20 cellular contexts compared by ENCODE assay signal in the genomic region with DNA sequence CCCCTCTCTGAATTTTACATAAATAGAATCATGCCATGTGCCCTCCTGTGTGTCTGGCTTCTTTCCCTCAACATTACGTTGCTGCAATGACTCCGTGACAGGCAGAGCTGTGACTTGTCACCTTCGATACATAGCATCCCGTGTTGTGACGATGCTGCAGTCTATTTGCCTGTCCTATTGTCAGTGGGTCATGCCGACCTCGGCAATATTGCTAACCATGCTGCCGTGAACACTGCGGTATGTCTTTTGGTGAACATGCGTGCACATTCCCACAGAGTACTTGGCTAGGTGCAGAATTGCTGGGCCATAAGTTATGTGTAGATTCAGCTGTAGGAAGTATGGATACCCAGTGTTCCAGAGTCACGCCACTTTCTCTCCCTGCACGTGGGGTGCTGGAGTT. TPM values are rescaled to one million over a fixed set of nuclear protein-coding genes. Genes with fewer than 3 reads are reported as not detected.
A peak's percentile ranks its signal among the peaks of the same experiment; 100 is the strongest.
DNase-seq lines count a peak whose midpoint lies in the region; ATAC-seq, FAIRE-seq and TF ChIP-seq lines count a peak whose summit lies in the region.
"Had no signal": no experiment of that assay in that cellular context is flagged by ENCODE, and none has a peak within 500 bp of the region (broad histone marks: within the 10 kb centered on the region; RNA-seq: fewer than 3 reads in every experiment).

No MANE protein-coding gene starts in this region.

- H3K9me1 ChIP-seq in IMR-90 (ENCODE audit: insufficient read depth, low read length): no peaks in the 10 kb centered on the region

- H3K4ac ChIP-seq in IMR-90 (ENCODE audit: low read depth, low read length): no peak overlapping the region

- 46% methylated on average over 12 of the region's 12 CpGs for WGBS in HepG2 (ENCODE audit: low lambda C conversion rate)
- WGBS in right lobe of liver (ENCODE audit: insufficient coverage, low coverage, low lambda C conversion rate, missing lambda C conversion rate): 80% methylated on average over 2 of the region's 12 CpGs
- 67% methylated on average over 6 of the region's 12 CpGs; no CpG with 5 or more reads in 1 of the 2 experiments for WGBS in IMR-90 (ENCODE audit: extremely low coverage in 2 of 2, insufficient read length in 1 of 2), 2 experiments

- H3K79me2 ChIP-seq in HepG2 (ENCODE audit: insufficient read depth, low read length): no peaks in the 10 kb centered on the region
- no peaks in the 10 kb centered on the region for H3K79me2 ChIP-seq in osteoblast (ENCODE audit: insufficient read depth, low read length)

- peaks cover 13 to 76% of the 10 kb centered on the region in 2 experiments for H3K27me3 ChIP-seq in HepG2 (ENCODE audit: control insufficient read depth in 1 of 2, insufficient read depth in 2 of 2, low read length in 2 of 2)
- H3K27me3 ChIP-seq in right lobe of liver: no peaks in the 10 kb centered on the region
- no peaks in the 10 kb centered on the region for H3K27me3 ChIP-seq in IMR-90 (ENCODE audit: control insufficient read depth, insufficient read depth, low read length)
- H3K27me3 ChIP-seq in osteoblast (ENCODE audit: insufficient read depth, low read length): no peaks in the 10 kb centered on the region
- no peaks in the 10 kb centered on the region; the same call in 1 of the 2 replicates for H3K27me3 ChIP-seq in BE2C

- H2BK5ac ChIP-seq in IMR-90 (ENCODE audit: low read depth, low read length, poor library complexity, severe bottlenecking): no peak overlapping the region

- H2BK120ac ChIP-seq in IMR-90 (ENCODE audit: low read depth, low read length): no peak overlapping the region

- no peak overlapping the region for H3K14ac ChIP-seq in IMR-90 (replicated peaks; ENCODE audit: low read depth, low read length)

- TF ChIP-seq CTCF in HepG2 (CRISPR knock-in tag; IDR thresholded peaks at IDR 0.05): no peak
- no peak for TF ChIP-seq CTCF in right lobe of liver (IDR thresholded peaks at IDR 0.05)
- TF ChIP-seq CTCF in IMR-90 (conservative IDR thresholded peaks at IDR 0.05; ENCODE audit: low read depth, low read length): no peak
- TF ChIP-seq CTCF in osteoblast (IDR thresholded peaks at IDR 0.05; ENCODE audit: extremely low read depth, low read depth, low read length): no peak
- no peak for TF ChIP-seq CTCF in BE2C (IDR thresholded peaks at IDR 0.05; ENCODE audit: low read depth, low read length)

- no peak overlapping the region for H3K4me3 ChIP-seq in HepG2 (replicated peaks in 1 of 3; ENCODE audit: insufficient read depth in 1 of 3, low read depth in 2 of 3, low read length in 3 of 3)
- H3K4me3 ChIP-seq in right lobe of liver: no peak overlapping the region
- no peak overlapping the region for H3K4me3 ChIP-seq in IMR-90 (ENCODE audit: insufficient read depth, low read depth, low read length)
- H3K4me3 ChIP-seq in osteoblast (ENCODE audit: insufficient read depth, low read length): no peak overlapping the region
- no peak overlapping the region for H3K4me3 ChIP-seq in BE2C (ENCODE audit: low read depth, low read length)
- H3K4me3 ChIP-seq: A549, GM23338 had no signal

- TF ChIP-seq POLR2A in HepG2 (IDR thresholded peaks at IDR 0.05; ENCODE audit: insufficient read depth in 1 of 2, low read depth in 2 of 2, low read length in 2 of 2): no peak
- TF ChIP-seq POLR2A in right lobe of liver (IDR thresholded peaks at IDR 0.05): no peak
- TF ChIP-seq POLR2A in IMR-90 (IDR thresholded peaks at IDR 0.05; ENCODE audit: low read depth, low read length): no peak

- H3K4me2 ChIP-seq in HepG2 (ENCODE audit: low read depth, low read length) (no peak overlapping the region), IMR-90 (ENCODE audit: low read depth, low read length) (no peak overlapping the region), osteoblast (ENCODE audit: insufficient read depth, low read length) (no peak overlapping the region)
- H3K4me2 ChIP-seq: A549, GM23338 had no signal

- DNase-seq in HepG2 (ENCODE audit: low spot score) (no peak), right lobe of liver (no peak), IMR-90 (no peak), osteoblast (ENCODE audit: insufficient read length, low spot score, missing footprints) (peak; percentile 68), BE2C (no peak)
- DNase-seq: 8988T; ACHN; AML-193; C1 segment of cervical spinal cord; Caco-2; CD4-positive, alpha-beta memory T cell; DMS153; DND-41; H9 had no signal

- no peak overlapping the region for H3K27ac ChIP-seq in HepG2 (ENCODE audit: extremely low read length, insufficient read depth, low read length)
- H3K27ac ChIP-seq in right lobe of liver: no peak overlapping the region
- no peak overlapping the region for H3K27ac ChIP-seq in IMR-90 (ENCODE audit: insufficient read depth, low read length)
- no peak overlapping the region for H3K27ac ChIP-seq in osteoblast (ENCODE audit: low read depth, low read length)
- H3K27ac ChIP-seq: A549 had no signal

- H3K18ac ChIP-seq in IMR-90 (ENCODE audit: low read depth, low read length): no peak overlapping the region

- intact Hi-C loops in HepG2 (cut with micrococcal nuclease; ENCODE audit: unreplicated experiment): no loop called here
- intact Hi-C loops in right lobe of liver (cut with DNase I): no loop called here
- intact Hi-C loops in IMR-90 (cut with micrococcal nuclease): no loop called here

- BruUV-seq in HepG2 (replicated peaks; lab: Mats Ljungman, UMichigan) (no TSS peak), IMR-90 (replicated peaks; lab: Mats Ljungman, UMichigan) (no TSS peak)

- H2AFZ ChIP-seq in HepG2 (ENCODE audit: low read length) (no peak overlapping the region), IMR-90 (replicated peaks; ENCODE audit: low read length, poor library complexity) (peak overlapping the region; percentile 43), osteoblast (ENCODE audit: low read length) (no peak overlapping the region)
- H2AFZ ChIP-seq: GM23338 had no signal

- FAIRE-seq in HepG2 (lab: Jason Lieb, UNC): no peak
- FAIRE-seq: A549, G401.6, GM12892 had no signal

- no peaks in the 10 kb centered on the region for H3K36me3 ChIP-seq in HepG2 (replicated peaks in 1 of 2; ENCODE audit: control insufficient read depth in 1 of 2, insufficient read depth in 2 of 2, low read length in 2 of 2)
- H3K36me3 ChIP-seq in right lobe of liver: no peaks in the 10 kb centered on the region
- H3K36me3 ChIP-seq in IMR-90 (ENCODE audit: control insufficient read depth, insufficient read depth, low read length): no peaks in the 10 kb centered on the region
- H3K36me3 ChIP-seq in osteoblast (ENCODE audit: insufficient read depth, low read length): no peaks in the 10 kb centered on the region
- no peaks in the 10 kb centered on the region for H3K36me3 ChIP-seq in BE2C

- in situ Hi-C loops in HepG2 (cut with HindIII; ENCODE audit: extremely low pct_ligation_motif_present, low pct_unique_long_range_greater_than_20kb) (no loop called here), IMR-90 (cut with MboI; ENCODE audit: low sequenced_read_pairs) (no loop called here)

- no peak overlapping the region for H2BK20ac ChIP-seq in IMR-90 (ENCODE audit: low read depth, low read length)

- no peak overlapping the region for H2BK15ac ChIP-seq in IMR-90 (ENCODE audit: low read depth, low read length)

- no peak overlapping the region for H2AK9ac ChIP-seq in IMR-90 (replicated peaks; ENCODE audit: low read depth, low read length, poor library complexity)

- CTCF ChIA-PET in HepG2 (lab: Yijun Ruan, JAX; ENCODE audit: low intra/inter-chr PET ratio, low total read pairs) (no interaction called here), IMR-90 (lab: Yijun Ruan, JAX) (no interaction called here)

- H4K20me1 ChIP-seq in HepG2 (ENCODE audit: insufficient read depth, low read length) (no peaks in the 10 kb centered on the region), IMR-90 (ENCODE audit: insufficient read depth, low read length) (no peaks in the 10 kb centered on the region), osteoblast (ENCODE audit: insufficient read depth, low read length) (no peaks in the 10 kb centered on the region)

- POLR2A ChIA-PET in HepG2 (lab: Yijun Ruan, JAX) (no interaction called here), IMR-90 (lab: Charles Lee; ENCODE audit: unreplicated experiment) (no interaction called here)

- TF ChIP-seq EP300 in HepG2 (IDR thresholded peaks at IDR 0.05; ENCODE audit: low read depth in 2 of 2, low read length in 2 of 2) (no peak), HepG2 (CRISPR knock-in tag; IDR thresholded peaks at IDR 0.05; ENCODE audit: borderline replicate concordance) (no peak)

- H2AK5ac ChIP-seq in IMR-90 (ENCODE audit: low read depth, low read length): no peak overlapping the region

- no peaks in the 10 kb centered on the region for H3K9me3 ChIP-seq in HepG2 (ENCODE audit: low read length)
- no peaks in the 10 kb centered on the region for H3K9me3 ChIP-seq in right lobe of liver
- peaks cover 43% of the 10 kb centered on the region for H3K9me3 ChIP-seq in IMR-90 (ENCODE audit: control insufficient read depth, insufficient read depth, low read length)
- no peaks in the 10 kb centered on the region for H3K9me3 ChIP-seq in osteoblast (ENCODE audit: low read depth, low read length)
- H3K9me3 ChIP-seq in BE2C: no peaks in the 10 kb centered on the region
- H3K9me3 ChIP-seq: A549, Caco-2 had no signal

- H3K4me1 ChIP-seq in HepG2 (ENCODE audit: insufficient read depth, low read length): no peaks in the 10 kb centered on the region
- H3K4me1 ChIP-seq in right lobe of liver: no peaks in the 10 kb centered on the region
- no peaks in the 10 kb centered on the region for H3K4me1 ChIP-seq in IMR-90 (ENCODE audit: control insufficient read depth, insufficient read depth, low read length)
- H3K4me1 ChIP-seq in osteoblast (ENCODE audit: insufficient read depth, low read length): no peaks in the 10 kb centered on the region
- H3K4me1 ChIP-seq in BE2C: no peaks in the 10 kb centered on the region
- H3K4me1 ChIP-seq: A549, Caco-2 had no signal

- TF ChIP-seq RAD21 in HepG2 (CRISPR knock-in tag; IDR thresholded peaks at IDR 0.05) (no peak), IMR-90 (IDR thresholded peaks at IDR 0.05; ENCODE audit: low read length) (no peak)

- H3K23ac ChIP-seq in IMR-90 (ENCODE audit: low read depth, low read length): no peak overlapping the region

- no peak overlapping the region for H4K8ac ChIP-seq in IMR-90 (ENCODE audit: low read depth in 2 of 2, low read length in 2 of 2)

- ATAC-seq in HepG2 (no peak), right lobe of liver (no peak), IMR-90 (ENCODE audit: low read depth) (no peak), HG03520 (IDR thresholded peaks at IDR 0.05; ENCODE audit: unreplicated experiment) (no peak)
- ATAC-seq: A549, GM23338, HCT116 had no signal

- dilution Hi-C loops in IMR-90 (cut with HindIII; ENCODE audit: low sequenced_read_pairs, unreplicated experiment): no loop called here

- H4K5ac ChIP-seq in IMR-90 (ENCODE audit: low read depth, low read length): no peak overlapping the region

- no peak overlapping the region for H4K91ac ChIP-seq in IMR-90 (ENCODE audit: insufficient read depth, low read depth, low read length)

- no peaks in the 10 kb centered on the region for H3K79me1 ChIP-seq in IMR-90 (ENCODE audit: low read depth in 1 of 2, low read length in 2 of 2)

- H3K56ac ChIP-seq in IMR-90 (ENCODE audit: extremely low read depth, insufficient read depth, low read length): no peak overlapping the region

- no peak overlapping the region for H3K9ac ChIP-seq in HepG2 (ENCODE audit: insufficient read depth, low read depth, low read length)
- no peak overlapping the region for H3K9ac ChIP-seq in IMR-90 (ENCODE audit: low read depth, low read length)

RNA-seq across cellular contexts. Expression of gene TTC34, which starts 36.3 kb away (rescaled TPM):
- total RNA-seq in HepG2 (2016; rRNA removed; fragmentation: Illumina TruSeq; extraction: Trizol) (0.07 TPM in 1 of 2 replicates, not detected in the other), right lobe of liver (under 1 TPM in 5 of 6 experiments, not detected in 1; 0.06 to 0.23 (median 0.18) TPM), IMR-90 (2012; rRNA removed) (under 0.01 TPM in 2 replicates), osteoblast (0.29 and 0.36 TPM in 2 replicates)
- not detected in 2 replicates for total RNA-seq in HepG2 (2016; cell fraction: cytosol; rRNA removed; fragmentation: Illumina TruSeq; extraction: Trizol; ENCODE audit: low read depth)
- 0.09 TPM in 1 of 2 replicates, not detected in the other for total RNA-seq in HepG2 (2016; cell fraction: insoluble cytoplasmic fraction; rRNA removed; fragmentation: Illumina TruSeq; extraction: Trizol)
- total RNA-seq in HepG2 (2016; cell fraction: membrane; rRNA removed; fragmentation: Illumina TruSeq; extraction: Trizol): 0.03 TPM in 1 of 2 replicates, not detected in the other
- total RNA-seq in HepG2 (2016; cell fraction: nucleus; rRNA removed; fragmentation: Illumina TruSeq; extraction: Trizol): 0.22 and 0.31 TPM in 2 replicates
- polyA plus RNA-seq in HepG2 (2011; rRNA removed) (0.11 and 0.13 TPM in 2 replicates), IMR-90 (2012; rRNA removed) (0.09 and 0.11 TPM in 2 replicates)
- 0.01 and 0.03 TPM in 2 replicates for polyA plus RNA-seq in HepG2 (2011; cell fraction: cytosol; rRNA removed)
- 1.1 and 1.5 TPM in 2 replicates for polyA plus RNA-seq in HepG2 (2011; cell fraction: nucleus; rRNA removed)
- 0.08 and 0.16 TPM in 2 replicates for polyA plus RNA-seq in HepG2 (2012)
- polyA plus RNA-seq in HepG2 (2016; cell fraction: cytosol; fragmentation: Illumina TruSeq; extraction: Trizol; ENCODE audit: low read depth): 0.01 TPM in 1 of 2 replicates, not detected in the other
- polyA plus RNA-seq in HepG2 (2016; cell fraction: insoluble cytoplasmic fraction; fragmentation: Illumina TruSeq; extraction: Trizol; ENCODE audit: low read depth): 0.03 and 0.05 TPM in 2 replicates
- polyA plus RNA-seq in HepG2 (2016; cell fraction: membrane; fragmentation: Illumina TruSeq; extraction: Trizol; ENCODE audit: low read depth): 0.03 TPM in 1 of 2 replicates, not detected in the other
- polyA plus RNA-seq in HepG2 (2016; cell fraction: nucleus; fragmentation: Illumina TruSeq; extraction: Trizol; ENCODE audit: insufficient read depth, low read depth): 0.33 and 0.36 TPM in 2 replicates
- polyA minus RNA-seq in HepG2 (2011; rRNA and poly(A)+ RNA removed; ENCODE audit: low replicate concordance): 0.84 and 0.87 TPM in 2 replicates
- polyA minus RNA-seq in HepG2 (2011; cell fraction: cytosol; rRNA and poly(A)+ RNA removed): 0.09 and 0.10 TPM in 2 replicates
- polyA minus RNA-seq in HepG2 (2011; cell fraction: nucleus; rRNA and poly(A)+ RNA removed): 1.7 and 2.5 TPM in 2 replicates
- 0.02 and 0.05 TPM in 2 replicates for polyA plus RNA-seq in IMR-90 (2012; cell fraction: cytosol; rRNA removed)
- polyA plus RNA-seq in IMR-90 (2012; cell fraction: nucleus; rRNA removed; ENCODE audit: low replicate concordance): 0.83 and 0.86 TPM in 2 replicates
- polyA plus RNA-seq in BE2C (2012; ENCODE audit: insufficient read depth, insufficient read length, low read depth): 0.12 TPM
